In genomic region chrX:129779747-129780146, GRCh38 we compare ENCODE assay signal across 9 cellular contexts.
DNase-seq lines count a peak whose midpoint lies in the region; ATAC-seq and TF ChIP-seq lines count a peak whose summit lies in the region.
"Had no signal": no experiment of that assay in that cellular context is flagged by ENCODE, and none has a peak within 500 bp of the region (broad histone marks: within the 10 kb centered on the region; RNA-seq: fewer than 3 reads in every experiment).

Gene SASH3 (plus strand): TSS chrX:129779949. CDS start chrX:129780098, 149 bp downstream.

- H3K27me3 ChIP-seq in SU-DHL-6 (ENCODE audit: low read length) (no peaks in the 10 kb centered on the region), rectal smooth muscle tissue (ENCODE audit: control insufficient read depth, insufficient read depth, low read length) (no peaks in the 10 kb centered on the region)
- H3K27me3 ChIP-seq: cardiac muscle cell had no signal

- peak; percentile 24 for DNase-seq in GM10266 (ENCODE audit: extremely low spot score)
- no peak for DNase-seq in NCI-H1092 treated with DMSO at 0.1 percent for 48 hours (lab: John Stamatoyannopoulos, UW)
- no peak for DNase-seq in NCI-H146 treated with DMSO at 0.1 percent for 48 hours (lab: John Stamatoyannopoulos, UW; ENCODE audit: unreplicated experiment)

- H3K36me3 ChIP-seq in SU-DHL-6 (ENCODE audit: low read length): no peaks in the 10 kb centered on the region
- no peaks in the 10 kb centered on the region for H3K36me3 ChIP-seq in rectal smooth muscle tissue (ENCODE audit: control insufficient read depth, insufficient read depth, low read length)
- H3K36me3 ChIP-seq: cardiac muscle cell had no signal

- no peaks in the 10 kb centered on the region for H3K9me3 ChIP-seq in SU-DHL-6 (ENCODE audit: insufficient read depth, low read length)

- peak within 1 kb of the TSS; percentile 96 for H3K4me2 ChIP-seq in SU-DHL-6 (ENCODE audit: low read depth, low read length, poor library complexity, severe bottlenecking)

- no peaks in the 10 kb centered on the region for H3K4me1 ChIP-seq in rectal smooth muscle tissue (ENCODE audit: control insufficient read depth, insufficient read depth, low read length)

- no peak for TF ChIP-seq CTCF in GM10266 (IDR thresholded peaks at IDR 0.05; ENCODE audit: control insufficient read depth, insufficient read depth, low read depth, missing control alignments)
- TF ChIP-seq CTCF in SU-DHL-6 (IDR thresholded peaks at IDR 0.05; ENCODE audit: insufficient read depth, low read length, poor library complexity, severe bottlenecking): no peak

- H3K4me3 ChIP-seq in SU-DHL-6 (ENCODE audit: insufficient read depth, low read length, poor library complexity, severe bottlenecking) (peak within 1 kb of the TSS; percentile 73), rectal smooth muscle tissue (ENCODE audit: low read length) (peak within 1 kb of the TSS; percentile 62)
- H3K4me3 ChIP-seq: cardiac muscle cell had no signal

- peaks cover 24% of the 10 kb centered on the region for H3F3A ChIP-seq in SU-DHL-6 (ENCODE audit: insufficient read depth)

- peaks cover 51% of the 10 kb centered on the region for H3K79me2 ChIP-seq in SU-DHL-6 (ENCODE audit: insufficient read depth, low read length)

- no peaks in the 10 kb centered on the region for H3K9me2 ChIP-seq in SU-DHL-6 (replicated peaks; ENCODE audit: insufficient read depth, low read length)

- H3K9ac ChIP-seq in SU-DHL-6 (ENCODE audit: low read length): peak within 1 kb of the TSS; percentile 87
- no peak within 1 kb of the TSS for H3K9ac ChIP-seq in rectal smooth muscle tissue (ENCODE audit: low read length)

- H4K20me1 ChIP-seq in SU-DHL-6 (ENCODE audit: low read depth, low read length): no peaks in the 10 kb centered on the region

- no peak within 1 kb of the TSS for H2AFZ ChIP-seq in SU-DHL-6 (ENCODE audit: low read depth, low read length, severe bottlenecking)

- peak within 1 kb of the TSS; percentile 95 for H3K27ac ChIP-seq in SU-DHL-6 (ENCODE audit: low read depth, low read length)
- H3K27ac ChIP-seq in angular gyrus (ENCODE audit: low read depth, low read length): peak within 1 kb of the TSS; percentile 30
- H3K27ac ChIP-seq in rectal smooth muscle tissue (ENCODE audit: low read depth, low read length): no peak within 1 kb of the TSS
- H3K27ac ChIP-seq: cardiac muscle cell had no signal

- ATAC-seq in GM21723 (IDR thresholded peaks at IDR 0.05; ENCODE audit: unreplicated experiment) (peak; percentile 33), GM21737 (IDR thresholded peaks at IDR 0.05; ENCODE audit: unreplicated experiment) (no peak)
